26 cellular contexts compared by ENCODE assay signal in genomic region chr12:63792333-63792732, GRCh38. TPM values are rescaled to one million over a fixed set of nuclear protein-coding genes. Genes with fewer than 3 reads are reported as not detected.
DNase-seq lines count a peak whose midpoint lies in the region; ATAC-seq and TF ChIP-seq lines count a peak whose summit lies in the region.
"Had no signal": no experiment of that assay in that cellular context is flagged by ENCODE, and none has a peak within 500 bp of the region (broad histone marks: within the 10 kb centered on the region; RNA-seq: fewer than 3 reads in every experiment).

No MANE protein-coding gene starts in this region.

- intact Hi-C loops in body of pancreas (cut with DNase I): no loop called here

- H3K9me3 ChIP-seq in ectodermal cell (ENCODE audit: control insufficient read depth, low read length) (no peaks in the 10 kb centered on the region), body of pancreas (no peaks in the 10 kb centered on the region)
- H3K9me3 ChIP-seq: ovary, SK-N-SH, stomach, transverse colon had no signal

- WGBS in ectodermal cell, 2 experiments: 78 to 84% methylated on average over 3 of the region's 3 CpGs
- WGBS in body of pancreas, 2 donors: 90 to 94% methylated on average over 3 of the region's 3 CpGs

- H3K4me1 ChIP-seq in ectodermal cell (ENCODE audit: control insufficient read depth, insufficient read depth, low read length) (no peaks in the 10 kb centered on the region), body of pancreas (no peaks in the 10 kb centered on the region)
- H3K4me1 ChIP-seq: foreskin keratinocyte, stomach, transverse colon had no signal

- TF ChIP-seq POLR2A in body of pancreas (IDR thresholded peaks at IDR 0.05): no peak

- peak overlapping the region; percentile 8 for H3K27ac ChIP-seq in ectodermal cell (ENCODE audit: insufficient read depth, low read depth, low read length, poor library complexity, severe bottlenecking)
- no peak overlapping the region for H3K27ac ChIP-seq in body of pancreas
- H3K27ac ChIP-seq: 22Rv1, foreskin keratinocyte, ovary, stomach, transverse colon had no signal

- TF ChIP-seq CTCF in body of pancreas (IDR thresholded peaks at IDR 0.05): no peak

- no peak for ATAC-seq in body of pancreas
- ATAC-seq: activated T-helper 17 cell treated with anti-CD3 and anti-CD28 coated beads, Interleukin-2, amount 50 U/mL, for 72 hours; CD8-positive, alpha-beta T cell; foreskin keratinocyte; HCT116; natural killer cell; right cardiac atrium had no signal

- H3K36me3 ChIP-seq in ectodermal cell (ENCODE audit: control insufficient read depth, insufficient read depth, low read length) (peaks cover 4% of the 10 kb centered on the region), body of pancreas (replicated peaks in 1 of 2; ENCODE audit: insufficient read depth in 1 of 2, low read depth in 2 of 2) (peaks cover 0 to under 1% of the 10 kb centered on the region in 2 donors)
- H3K36me3 ChIP-seq: ovary had no signal

- DNase-seq in DMS 273 (lab: John Stamatoyannopoulos, UW; ENCODE audit: unreplicated experiment): peak; percentile 6
- no peak for DNase-seq in DMS 273 treated with DMSO at 0.1 percent for 48 hours (lab: John Stamatoyannopoulos, UW)
- DNase-seq in NCI-H187 treated with DMSO at 0.1 percent for 48 hours (lab: John Stamatoyannopoulos, UW): peak; percentile 83
- peak; percentile 71 to 90 for DNase-seq in NCI-H446 (lab: John Stamatoyannopoulos, UW)
- no peak for DNase-seq in effector CD8-positive, alpha-beta T cell (lab: John Stamatoyannopoulos, UW)
- DNase-seq in stimulated activated naive CD4-positive, alpha-beta T cell treated with Interleukin-2 at 50 U/mL for 16 hours (lab: John Stamatoyannopoulos, UW): no peak
- DNase-seq in body of pancreas: no peak
- DNase-seq: activated CD4-positive, alpha-beta T cell treated with anti-CD3 and anti-CD28 coated beads, Interleukin-2, amount 50 U/mL, for 1 hour; CD8-positive, alpha-beta T cell; DND-41; effector memory CD4-positive, alpha-beta T cell; foreskin keratinocyte; midbrain; natural killer cell; NCI-H1048; ovary; right cardiac atrium; SK-N-SH; stimulated activated CD4-positive, alpha-beta T cell treated with anti-CD3 and anti-CD28 coated beads, Interleukin-12 subunit alpha, Interleukin-12 subunit beta, amount 100 ng/mL, for 4 hours; stomach; T-helper 2 cell; transverse colon had no signal

- H3K27me3 ChIP-seq in ectodermal cell (ENCODE audit: control insufficient read depth, insufficient read depth, low read length, poor library complexity, severe bottlenecking): no peaks in the 10 kb centered on the region
- no peaks in the 10 kb centered on the region for H3K27me3 ChIP-seq in body of pancreas
- H3K27me3 ChIP-seq: foreskin keratinocyte, ovary, stomach, transverse colon had no signal

- no peak overlapping the region for H3K4me3 ChIP-seq in ectodermal cell (ENCODE audit: insufficient read depth, low read depth, low read length)
- H3K4me3 ChIP-seq in body of pancreas: no peak overlapping the region
- H3K4me3 ChIP-seq: ovary, stomach, transverse colon had no signal

RNA-seq across cellular contexts. Expression of gene RXYLT1, which starts 12.6 kb away (rescaled TPM):
- 16.8 TPM for polyA plus RNA-seq in ectodermal cell (2013, experiment 1 of 4)
- 15.4 TPM for polyA plus RNA-seq in ectodermal cell (2013, experiment 2 of 4)
- polyA plus RNA-seq in ectodermal cell (2013, experiment 3 of 4): 15.3 TPM
- 16.2 TPM for polyA plus RNA-seq in ectodermal cell (2013, experiment 4 of 4)
- 10 to 100 TPM in 1 of 2 donors, 1 to 10 TPM in 1; 8.6 to 17.5 TPM for total RNA-seq in body of pancreas

RNA-seq across cellular contexts. Expression of gene SRGAP1, which starts 52.2 kb away (rescaled TPM):
- polyA plus RNA-seq in ectodermal cell (2013, experiment 1 of 4): 6.1 TPM
- polyA plus RNA-seq in ectodermal cell (2013, experiment 2 of 4): 6.3 TPM
- 7.1 TPM for polyA plus RNA-seq in ectodermal cell (2013, experiment 3 of 4)
- 5.8 TPM for polyA plus RNA-seq in ectodermal cell (2013, experiment 4 of 4)
- total RNA-seq in body of pancreas: 10 to 100 TPM in 1 of 2 donors, 1 to 10 TPM in 1; 8.8 to 14.8 TPM

Comparison
In these comparisons a context has a peak if more than half of its experiments do, and no peak if none do; other contexts are left out.
1. DNase-seq: peak in DMS 273 (single experiment), NCI-H187 treated with DMSO at 0.1 percent for 48 hours (single experiment) and NCI-H446 (2 of 2); none in DMS 273 treated with DMSO at 0.1 percent for 48 hours (single experiment), effector CD8-positive, alpha-beta T cell (single experiment), stimulated activated naive CD4-positive, alpha-beta T cell treated with Interleukin-2 at 50 U/mL for 16 hours (single experiment) and body of pancreas (0 of 4).